6 cellular contexts compared by ENCODE assay signal in genomic region chr19:1019980-1020867, GRCh38. TPM values are rescaled to one million over a fixed set of nuclear protein-coding genes. Genes with fewer than 3 reads are reported as not detected.
DNase-seq lines count a peak whose midpoint lies in the region; ATAC-seq, FAIRE-seq and TF ChIP-seq lines count a peak whose summit lies in the region.

No MANE protein-coding gene starts in this region.

- H3K36me3 ChIP-seq in bronchial epithelial cell (ENCODE audit: control insufficient read depth, insufficient read depth, low read length) (peaks cover 11% of the 10 kb centered on the region), neutrophil (peaks cover 8% of the 10 kb centered on the region)

- no peak for DNase-seq in LNCaP clone FGC (ENCODE audit: low read depth)
- no peak for DNase-seq in bronchial epithelial cell (ENCODE audit: low read depth)
- no peak for DNase-seq in DMS79 (lab: John Stamatoyannopoulos, UW)
- DNase-seq in DMS153 treated with DMSO at 0.1 percent for 48 hours (lab: John Stamatoyannopoulos, UW; ENCODE audit: unreplicated experiment): no peak

- no peak for ATAC-seq in HG03520 (IDR thresholded peaks at IDR 0.05; ENCODE audit: unreplicated experiment)

- no peaks in the 10 kb centered on the region for H3K27me3 ChIP-seq in bronchial epithelial cell (ENCODE audit: control insufficient read depth, insufficient read depth, low read length)
- no peaks in the 10 kb centered on the region for H3K27me3 ChIP-seq in neutrophil

- peak overlapping the region; percentile 92 for H3K27ac ChIP-seq in neutrophil

- H3K4me1 ChIP-seq in neutrophil (ENCODE audit: control insufficient read depth in 1 of 2, insufficient read depth in 1 of 2, low read depth in 1 of 2, low read length in 1 of 2): peaks cover 35 to 64% of the 10 kb centered on the region in 2 experiments

- H3K9me3 ChIP-seq in neutrophil: no peaks in the 10 kb centered on the region

- no peak for FAIRE-seq in bronchial epithelial cell (lab: Jason Lieb, UNC)

- TF ChIP-seq CTCF in LNCaP clone FGC (IDR thresholded peaks at IDR 0.05; ENCODE audit: control insufficient read depth, extremely low read depth, insufficient read depth): no peak
- TF ChIP-seq CTCF in bronchial epithelial cell (IDR thresholded peaks at IDR 0.05; ENCODE audit: insufficient read depth, low read length, severe bottlenecking): no peak
- TF ChIP-seq CTCF in neutrophil (IDR thresholded peaks at IDR 0.05): no peak

- peak overlapping the region; percentile 89 for H3K4me3 ChIP-seq in LNCaP clone FGC (ENCODE audit: low read depth, low read length)
- H3K4me3 ChIP-seq in bronchial epithelial cell (ENCODE audit: low read depth, low read length): peak overlapping the region; percentile 74
- H3K4me3 ChIP-seq in neutrophil (ENCODE audit: low read depth in 1 of 2, low read length in 1 of 2): peak overlapping the region; percentile 77 to 86

RNA-seq across cellular contexts. Expression of gene TMEM259, which starts 0.7 kb away (rescaled TPM):
- total RNA-seq in bronchial epithelial cell: 54.8 and 65.9 TPM in 2 replicates

RNA-seq across cellular contexts. Expression of gene RNU6-2, which starts 1.1 kb away (rescaled TPM):
- total RNA-seq in bronchial epithelial cell: not detected in 2 replicates

RNA-seq across cellular contexts. Expression of gene CNN2, which starts 6.2 kb away (rescaled TPM):
- 96.9 and 189 TPM in 2 replicates for total RNA-seq in bronchial epithelial cell

RNA-seq across cellular contexts. Expression of gene ABCA7, which starts 19.7 kb away (rescaled TPM):
- total RNA-seq in bronchial epithelial cell: 6.8 and 13.8 TPM in 2 replicates

RNA-seq across cellular contexts. Expression of gene GRIN3B, which starts 20.0 kb away (rescaled TPM):
- 0.26 and 0.38 TPM in 2 replicates for total RNA-seq in bronchial epithelial cell
